8 cellular contexts compared by ENCODE assay signal in genomic region chr6:31270788-31271640, GRCh38. TPM values are rescaled to one million over a fixed set of nuclear protein-coding genes. Genes with fewer than 3 reads are reported as not detected.
DNase-seq lines count a peak whose midpoint lies in the region; ATAC-seq and TF ChIP-seq lines count a peak whose summit lies in the region.

No MANE protein-coding gene starts in this region.

- H3K36me3 ChIP-seq in liver (ENCODE audit: control insufficient read depth in 4 of 4, insufficient read depth in 3 of 4, low read depth in 1 of 4, low read length in 3 of 4): peaks cover 2 to 11% (median 4%) of the 10 kb centered on the region in 4 donors

- ATAC-seq in HG03066 (IDR thresholded peaks at IDR 0.05; ENCODE audit: low read depth, unreplicated experiment) (peak; percentile 36), GM19455 (IDR thresholded peaks at IDR 0.05; ENCODE audit: unreplicated experiment) (no peak)

- DNase-seq in T-helper 22 cell (ENCODE audit: low read depth) (peak; percentile 55), NCI-H1436 treated with DMSO at 0.1 percent for 48 hours (lab: John Stamatoyannopoulos, UW) (no peak)
- DNase-seq in stimulated activated CD8-positive, alpha-beta memory T cell treated with anti-CD3 and anti-CD28 coated beads, Interleukin-12 subunit alpha, Interleukin-12 subunit beta, amount 100 ng/mL, for 24 hours (ENCODE audit: extremely low read depth): peak; percentile 45

- peak overlapping the region; percentile 69 to 84 for H3K9ac ChIP-seq in liver (ENCODE audit: low read depth in 1 of 2, low read length in 2 of 2)

- TF ChIP-seq RAD21 in liver (IDR thresholded peaks at IDR 0.05): no peak

- no peaks in the 10 kb centered on the region for H3K27me3 ChIP-seq in liver (ENCODE audit: control insufficient read depth in 4 of 4, insufficient read depth in 4 of 4, low read length in 3 of 4)

- TF ChIP-seq CTCF in liver (IDR thresholded peaks at IDR 0.05; ENCODE audit: low read depth, low read length, missing input control): no peak

- H3K9me3 ChIP-seq in liver (ENCODE audit: control insufficient read depth in 4 of 4, low read length in 3 of 4): no peaks in the 10 kb centered on the region

- peak overlapping the region; percentile 47 for H3K27ac ChIP-seq in cingulate gyrus (ENCODE audit: low read depth, low read length)
- H3K27ac ChIP-seq in liver (ENCODE audit: low read depth in 1 of 2, low read length in 2 of 2): peak overlapping the region; percentile 87 to 96

- H3K4me1 ChIP-seq in liver (ENCODE audit: control insufficient read depth in 4 of 4, insufficient read depth in 4 of 4, low read length in 3 of 4): peaks cover 2 to 16% (median 4%) of the 10 kb centered on the region in 4 donors

- 13% methylated on average over 62 of the region's 62 CpGs for WGBS in liver

- TF ChIP-seq POLR2A in GM15510 (IDR thresholded peaks at IDR 0.05; ENCODE audit: borderline replicate concordance, extremely low read depth, insufficient read length): peak; percentile 37

- H3K4me3 ChIP-seq in liver (ENCODE audit: low read depth in 1 of 3, low read length in 3 of 3): peak overlapping the region; percentile 54 to 76 (median 59)

TF ChIP-seq in liver, 16 proteins besides CTCF, POLR2A, EP300 and RAD21:
- TF ChIP-seq NR2F2 (IDR thresholded peaks at IDR 0.05): no peak
- no peak for TF ChIP-seq HNF4G (IDR thresholded peaks at IDR 0.05)
- TF ChIP-seq MAX (IDR thresholded peaks at IDR 0.05): no peak
- TF ChIP-seq HNF4A (conservative IDR thresholded peaks at IDR 0.05): no peak
- TF ChIP-seq ZBTB33 (IDR thresholded peaks at IDR 0.05): no peak
- TF ChIP-seq RXRA (IDR thresholded peaks at IDR 0.05): no peak
- TF ChIP-seq FOXA1 (IDR thresholded peaks at IDR 0.05): no peak
- no peak for TF ChIP-seq YY1 (IDR thresholded peaks at IDR 0.05)
- no peak for TF ChIP-seq ATF3 (IDR thresholded peaks at IDR 0.05)
- TF ChIP-seq GABPA (IDR thresholded peaks at IDR 0.05 in 1 of 2, conservative IDR thresholded peaks at IDR 0.05 in 1 of 2): no peak
- no peak for TF ChIP-seq TAF1 (conservative IDR thresholded peaks at IDR 0.05)
- TF ChIP-seq FOXA2 (IDR thresholded peaks at IDR 0.05): no peak

RNA-seq across cellular contexts. Expression of gene HLA-C, which starts 0.9 kb away (rescaled TPM):
- total RNA-seq in liver: 100 to 1,000 TPM; 249 to 292 TPM
- polyA plus RNA-seq in liver: 100 to 1,000 TPM; 232 to 317 TPM
